Comparison of ENCODE assay signal across 10 cellular contexts in the genomic region with DNA sequence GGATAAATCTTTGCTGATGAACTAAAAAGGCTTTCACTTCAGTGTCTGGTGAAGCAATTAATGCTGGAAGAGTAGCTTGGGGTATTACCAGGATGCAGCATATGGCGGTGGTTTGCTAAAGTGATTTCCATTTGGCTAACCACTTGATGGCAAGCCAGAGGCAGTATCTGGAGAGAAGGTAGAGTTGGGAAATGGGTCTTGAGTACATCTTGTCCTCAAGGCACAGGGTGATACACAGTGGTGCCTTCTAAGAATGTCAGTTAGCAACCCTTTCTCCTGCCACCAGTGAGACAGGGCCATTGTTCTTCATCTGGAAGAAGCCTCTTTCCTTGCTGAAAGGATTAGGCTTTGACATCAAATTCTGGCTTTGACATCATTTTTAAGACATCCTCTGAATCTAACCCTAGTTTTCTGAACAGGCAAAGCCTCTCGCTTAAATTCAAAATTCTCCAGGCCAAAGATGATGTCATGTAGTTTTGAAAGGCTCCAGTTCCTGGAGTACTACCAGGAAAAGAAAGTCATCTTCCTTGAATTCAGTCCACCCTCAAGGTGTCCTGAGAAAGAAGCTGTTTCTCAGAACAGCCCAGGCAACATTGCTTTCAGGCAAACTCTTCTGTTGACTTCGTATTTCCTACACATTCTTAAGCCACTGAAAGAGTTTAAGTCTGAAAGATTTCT.
DNase-seq lines count a peak whose midpoint lies in the region; ATAC-seq and TF ChIP-seq lines count a peak whose summit lies in the region.
"Had no signal": no experiment of that assay in that cellular context is flagged by ENCODE, and none has a peak within 500 bp of the region (broad histone marks: within the 10 kb centered on the region; RNA-seq: fewer than 3 reads in every experiment).

No MANE protein-coding gene starts in this region.

- ATAC-seq in activated CD8-positive, alpha-beta T cell treated with anti-CD3 and anti-CD28 coated beads, Interleukin-2, amount 10 ng/mL, durations not matched to agents 7 days and 5 days: peak; percentile 64
- no peak for ATAC-seq in HG03439 (IDR thresholded peaks at IDR 0.05; ENCODE audit: unreplicated experiment)

- peaks cover 75% of the 10 kb centered on the region for H3K4me1 Mint-ChIP-seq in activated CD8-positive, alpha-beta T cell treated with anti-CD3 and anti-CD28 coated beads, Interleukin-2, amount 10 ng/mL, durations not matched to agents 7 days and 5 days (ENCODE audit: low read depth)

- peak overlapping the region; percentile 83 for H3K27ac Mint-ChIP-seq in activated CD8-positive, alpha-beta T cell treated with anti-CD3 and anti-CD28 coated beads, Interleukin-2, amount 10 ng/mL, durations not matched to agents 7 days and 5 days

- H3K4me3 Mint-ChIP-seq in activated CD8-positive, alpha-beta T cell treated with anti-CD3 and anti-CD28 coated beads, Interleukin-2, amount 10 ng/mL, durations not matched to agents 7 days and 5 days: peak overlapping the region; percentile 34
- H3K4me3 Mint-ChIP-seq: central memory CD8-positive, alpha-beta T cell had no signal

- peaks cover 85% of the 10 kb centered on the region for H3K36me3 Mint-ChIP-seq in activated CD8-positive, alpha-beta T cell treated with anti-CD3 and anti-CD28 coated beads, Interleukin-2, amount 10 ng/mL, durations not matched to agents 7 days and 5 days (ENCODE audit: low read depth)

- no peak for TF ChIP-seq CTCF in fibroblast of the aortic adventitia (IDR thresholded peaks at IDR 0.05; ENCODE audit: insufficient read depth, low read length)

- peak; percentile 19 for DNase-seq in ELR (ENCODE audit: low read depth)
- no peak for DNase-seq in activated CD8-positive, alpha-beta T cell treated with anti-CD3 and anti-CD28 coated beads, Interleukin-2, amount 10 ng/mL, durations not matched to agents 7 days and 5 days
- DNase-seq in fibroblast of the aortic adventitia (ENCODE audit: low read depth): peak; percentile 71
- peak; percentile 84 for DNase-seq in skeletal muscle cell (ENCODE audit: low read depth)
- DNase-seq in AG08396 (ENCODE audit: low spot score): no peak
- no peak for DNase-seq in HEK293T (ENCODE audit: extremely low spot score)
- DNase-seq in NCI-H510A treated with DMSO at 0.1 percent for 48 hours (lab: John Stamatoyannopoulos, UW): no peak
- DNase-seq: spleen had no signal

- CTCF ChIA-PET in activated CD8-positive, alpha-beta T cell treated with anti-CD3 and anti-CD28 coated beads, Interleukin-2, amount 10 ng/mL, durations not matched to agents 7 days and 5 days (lab: Charles Lee): interaction anchor here (0.8 to 1.4 kb wide), 6 partner anchors 13 to 184 kb away, joined by 3 to 4 read pairs (median 3); no protein-coding TSS in a partner anchor
- CTCF ChIA-PET in HEK293T (lab: Yijun Ruan, JAX): no interaction called here

- peaks cover 12% of the 10 kb centered on the region for H3K9me3 Mint-ChIP-seq in activated CD8-positive, alpha-beta T cell treated with anti-CD3 and anti-CD28 coated beads, Interleukin-2, amount 10 ng/mL, durations not matched to agents 7 days and 5 days (ENCODE audit: insufficient read depth)
- H3K9me3 Mint-ChIP-seq: central memory CD8-positive, alpha-beta T cell had no signal

- no peak overlapping the region for H3K4me3 ChIP-seq in fibroblast of the aortic adventitia (ENCODE audit: low read depth, low read length)
- no peak overlapping the region for H3K4me3 ChIP-seq in skeletal muscle cell (ENCODE audit: low read depth, low read length)
- H3K4me3 ChIP-seq: spleen had no signal

- H3K27me3 Mint-ChIP-seq in activated CD8-positive, alpha-beta T cell treated with anti-CD3 and anti-CD28 coated beads, Interleukin-2, amount 10 ng/mL, durations not matched to agents 7 days and 5 days (ENCODE audit: low read depth): no peaks in the 10 kb centered on the region
- H3K27me3 Mint-ChIP-seq: central memory CD8-positive, alpha-beta T cell had no signal

- POLR2A ChIA-PET in activated CD8-positive, alpha-beta T cell treated with anti-CD3 and anti-CD28 coated beads, Interleukin-2, amount 10 ng/mL, durations not matched to agents 7 days and 5 days (lab: Charles Lee): interaction anchor here (0.7 to 1.8 kb wide), 3 partner anchors 14 to 162 kb away, joined by 3 to 9 read pairs (median 4); no protein-coding TSS in a partner anchor
- POLR2A ChIA-PET in HEK293T (lab: Yijun Ruan, JAX): no interaction called here

TF ChIP-seq in HEK293T, 16 proteins besides CTCF, POLR2A, EP300 and RAD21:
- TF ChIP-seq, protein P1, sequence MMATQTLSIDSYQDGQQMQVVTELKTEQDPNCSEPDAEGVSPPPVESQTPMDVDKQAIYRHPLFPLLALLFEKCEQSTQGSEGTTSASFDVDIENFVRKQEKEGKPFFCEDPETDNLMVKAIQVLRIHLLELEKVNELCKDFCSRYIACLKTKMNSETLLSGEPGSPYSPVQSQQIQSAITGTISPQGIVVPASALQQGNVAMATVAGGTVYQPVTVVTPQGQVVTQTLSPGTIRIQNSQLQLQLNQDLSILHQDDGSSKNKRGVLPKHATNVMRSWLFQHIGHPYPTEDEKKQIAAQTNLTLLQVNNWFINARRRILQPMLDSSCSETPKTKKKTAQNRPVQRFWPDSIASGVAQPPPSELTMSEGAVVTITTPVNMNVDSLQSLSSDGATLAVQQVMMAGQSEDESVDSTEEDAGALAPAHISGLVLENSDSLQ (IDR thresholded peaks at IDR 0.05): no peak
- TF ChIP-seq SP1 (IDR thresholded peaks at IDR 0.05) (no peak), FOXA1 (IDR thresholded peaks at IDR 0.05) (no peak), ELF4 (IDR thresholded peaks at IDR 0.05) (no peak), HDGF (IDR thresholded peaks at IDR 0.05; ENCODE audit: borderline replicate concordance) (no peak), FOXM1 (IDR thresholded peaks at IDR 0.05; ENCODE audit: borderline replicate concordance) (no peak), ARNT (IDR thresholded peaks at IDR 0.05) (no peak), LEF1 (IDR thresholded peaks at IDR 0.05; ENCODE audit: borderline replicate concordance) (no peak), NFRKB (IDR thresholded peaks at IDR 0.05) (no peak), L3MBTL2 (conservative IDR thresholded peaks at IDR 0.05) (no peak), FOXK2 (IDR thresholded peaks at IDR 0.05) (no peak), SUZ12 (IDR thresholded peaks at IDR 0.05) (no peak), BHLHE40 (IDR thresholded peaks at IDR 0.05; ENCODE audit: borderline replicate concordance) (no peak), TARDBP (IDR thresholded peaks at IDR 0.05) (no peak), CTBP1 (IDR thresholded peaks at IDR 0.05; ENCODE audit: borderline replicate concordance) (no peak)

Comparison
In these comparisons a context has a peak if more than half of its experiments do, and no peak if none do; other contexts are left out.
1. DNase-seq: peak in ELR (single experiment), fibroblast of the aortic adventitia (single experiment) and skeletal muscle cell (single experiment); none in activated CD8-positive, alpha-beta T cell treated with anti-CD3 and anti-CD28 coated beads, Interleukin-2, amount 10 ng/mL, durations not matched to agents 7 days and 5 days (single experiment), AG08396 (single experiment), HEK293T (single experiment) and NCI-H510A treated with DMSO at 0.1 percent for 48 hours (single experiment).